In genomic region chr17:81253358-81254131, GRCh38 we compare ENCODE assay signal across 8 cellular contexts. TPM values are rescaled to one million over a fixed set of nuclear protein-coding genes. Genes with fewer than 3 reads are reported as not detected.
A peak's percentile ranks its signal among the peaks of the same experiment; 100 is the strongest.
DNase-seq lines count a peak whose midpoint lies in the region; ATAC-seq lines count a peak whose summit lies in the region.

No MANE protein-coding gene starts in this region.

- intact Hi-C loops in sciatic nerve (cut with DNase I) = loop anchor here (1.0 to 10.0 kb wide), 2 partner anchors 231 to 351 kb away; no protein-coding TSS in a partner anchor

- H3K9me2 ChIP-seq in GM23248 (ENCODE audit: insufficient read depth) = no peaks in the 10 kb centered on the region

- no peak overlapping the region for H3K9ac ChIP-seq in GM23248

- no peaks in the 10 kb centered on the region for H3K4me1 ChIP-seq in GM23248 (ENCODE audit: insufficient read depth)

- H3F3A ChIP-seq in GM23248 (ENCODE audit: insufficient read depth) = no peaks in the 10 kb centered on the region

- ATAC-seq in sciatic nerve (peak; percentile 56), HG02885 (IDR thresholded peaks at IDR 0.05; ENCODE audit: poor library complexity, unreplicated experiment) (no peak)

- 53 to 58% methylated on average over 18 to 19 of the region's 19 CpGs for WGBS in GM23248 (ENCODE audit: low coverage in 1 of 2, low lambda C conversion rate in 2 of 2, missing lambda C conversion rate in 2 of 2), 2 experiments

- no peaks in the 10 kb centered on the region for H4K20me1 ChIP-seq in GM23248 (ENCODE audit: insufficient read depth)

- H3K9me3 ChIP-seq in GM23248 (ENCODE audit: low read depth) = no peaks in the 10 kb centered on the region

- no peaks in the 10 kb centered on the region for H3K27me3 ChIP-seq in GM23248 (replicated peaks; ENCODE audit: insufficient read depth)

- H2AFZ ChIP-seq in GM23248 = no peak overlapping the region

- peak; percentile 78 for DNase-seq in AG08396 (ENCODE audit: low spot score)
- peak; percentile 42 for DNase-seq in GM23248
- DNase-seq in RKO (ENCODE audit: low spot score) = peak; percentile 32
- DNase-seq in activated naive CD4-positive, alpha-beta T cell (lab: John Stamatoyannopoulos, UW) = peak; percentile 18 to 44 (median 31)
- DNase-seq in glomerular visceral epithelial cell (ENCODE audit: extremely low spot score) = peak; percentile 37
- DNase-seq in sciatic nerve (ENCODE audit: low spot score) = no peak
- no peak for DNase-seq in SHP77 treated with DMSO at 0.1 percent for 48 hours (lab: John Stamatoyannopoulos, UW)

- in situ Hi-C loops in GM23248 (cut with MboI) = no loop called here

- no peak overlapping the region for H3K27ac ChIP-seq in GM23248

- H3K79me2 ChIP-seq in GM23248 (ENCODE audit: insufficient read depth) = peaks cover 7% of the 10 kb centered on the region; the same call in 1 of the 2 replicates

- H3K4me3 ChIP-seq in GM23248 = no peak overlapping the region

- H3K36me3 ChIP-seq in GM23248 (ENCODE audit: low read depth) = no peaks in the 10 kb centered on the region

- H3K4me2 ChIP-seq in GM23248 (ENCODE audit: unreplicated experiment) = no peak overlapping the region

RNA-seq across cellular contexts. Expression of gene NDUFAF8, which starts 14.4 kb away (rescaled TPM):
- 17.2 and 53.1 TPM in 2 replicates for total RNA-seq in GM23248 (2014; rRNA removed; shearing (Covaris generic))
- polyA plus RNA-seq in GM23248 (2016; fragmentation: Nextera tagmentation; extraction: Ambion mirVana) = 134 and 136 TPM in 2 replicates
- total RNA-seq in sciatic nerve = 37.4 TPM

RNA-seq across cellular contexts. Expression of gene TEPSIN, which starts 14.7 kb away (rescaled TPM):
- 16.1 and 24.4 TPM in 2 replicates for total RNA-seq in GM23248 (2014; rRNA removed; shearing (Covaris generic))
- polyA plus RNA-seq in GM23248 (2016; fragmentation: Nextera tagmentation; extraction: Ambion mirVana) = 2.2 and 2.7 TPM in 2 replicates
- 38.1 TPM for total RNA-seq in sciatic nerve

RNA-seq across cellular contexts. Expression of gene CEP131, which starts 30.8 kb away (rescaled TPM):
- total RNA-seq in GM23248 (2014; rRNA removed; shearing (Covaris generic)) = 8.0 and 14.2 TPM in 2 replicates
- 5.6 and 6.1 TPM in 2 replicates for polyA plus RNA-seq in GM23248 (2016; fragmentation: Nextera tagmentation; extraction: Ambion mirVana)
- 10.1 TPM for total RNA-seq in sciatic nerve

RNA-seq across cellular contexts. Expression of gene SLC38A10, which starts 41.6 kb away (rescaled TPM):
- total RNA-seq in GM23248 (2014; rRNA removed; shearing (Covaris generic)) = 133 and 137 TPM in 2 replicates
- 58.6 and 61.8 TPM in 2 replicates for polyA plus RNA-seq in GM23248 (2016; fragmentation: Nextera tagmentation; extraction: Ambion mirVana)
- total RNA-seq in sciatic nerve = 61.6 TPM

Comparison
In these comparisons a context has a peak if more than half of its experiments do, and no peak if none do; other contexts are left out.
1. DNase-seq: peak in AG08396 (single experiment), GM23248 (single experiment), RKO (single experiment), activated naive CD4-positive, alpha-beta T cell (4 of 4) and glomerular visceral epithelial cell (single experiment); none in sciatic nerve (single experiment) and SHP77 treated with DMSO at 0.1 percent for 48 hours (single experiment).